In genomic region chr1:54016343-54017282, GRCh38 we compare ENCODE assay signal across 8 cellular contexts. TPM values are rescaled to one million over a fixed set of nuclear protein-coding genes. Genes with fewer than 3 reads are reported as not detected.
DNase-seq lines count a peak whose midpoint lies in the region; ATAC-seq and TF ChIP-seq lines count a peak whose summit lies in the region.

No MANE protein-coding gene starts in this region.

- peak overlapping the region; percentile 52 for H3K27ac ChIP-seq in C4-2B
- H3K27ac ChIP-seq in HUES6 (ENCODE audit: low read depth, low read length) = no peak overlapping the region; the same call in 1 of the 2 replicates
- H3K27ac ChIP-seq in left lung = no peak overlapping the region
- no peak overlapping the region for H3K27ac ChIP-seq in sigmoid colon

- no peak for TF ChIP-seq POLR2A in sigmoid colon (IDR thresholded peaks at IDR 0.05)

- H3K27me3 ChIP-seq in HUES6 (ENCODE audit: control insufficient read depth, insufficient read depth, low read length) (no peaks in the 10 kb centered on the region), left lung (peaks cover 0 to 20% of the 10 kb centered on the region in 2 donors), sigmoid colon (peaks cover 0 to 12% (median 0%) of the 10 kb centered on the region in 3 donors)

- DNase-seq in astrocyte of the hippocampus (ENCODE audit: low read depth, low spot score) = peak; percentile 43
- DNase-seq in left lung = peak in 1 of 2 donors; percentile 56
- DNase-seq in sigmoid colon = no peak

- no peak for TF ChIP-seq EP300 in sigmoid colon (IDR thresholded peaks at IDR 0.05)

- H3K4me3 ChIP-seq in HUES6 (ENCODE audit: low read depth, low read length) (no peak overlapping the region; the same call in 1 of the 2 replicates), left lung (no peak overlapping the region), sigmoid colon (no peak overlapping the region)

- H3K36me3 ChIP-seq in HUES6 (ENCODE audit: control insufficient read depth, insufficient read depth, low read length) = no peaks in the 10 kb centered on the region
- H3K36me3 ChIP-seq in left lung = no peaks in the 10 kb centered on the region
- H3K36me3 ChIP-seq in sigmoid colon = no peaks in the 10 kb centered on the region

- H3K9ac ChIP-seq in HUES6 (ENCODE audit: low read length) = peak overlapping the region; percentile 10

- intact Hi-C loops in left lung (cut with DNase I) (no loop called here), sigmoid colon (cut with DNase I) (no loop called here)

- H3K4me1 ChIP-seq in HUES6 (ENCODE audit: control insufficient read depth, insufficient read depth, low read length) = peaks cover 31% of the 10 kb centered on the region
- H3K4me1 ChIP-seq in left lung = no peaks in the 10 kb centered on the region
- H3K4me1 ChIP-seq in sigmoid colon = no peaks in the 10 kb centered on the region

- WGBS in sigmoid colon, 2 donors = 37 to 67% methylated on average over 8 of the region's 8 CpGs

- TF ChIP-seq CTCF in C4-2B (conservative IDR thresholded peaks at IDR 0.05) = no peak
- TF ChIP-seq CTCF in left lung (IDR thresholded peaks at IDR 0.05) = no peak
- TF ChIP-seq CTCF in sigmoid colon (IDR thresholded peaks at IDR 0.05) = no peak

- H3K9me3 ChIP-seq in HUES6 (ENCODE audit: control insufficient read depth, insufficient read depth, low read depth, low read length) (no peaks in the 10 kb centered on the region), left lung (no peaks in the 10 kb centered on the region), sigmoid colon (no peaks in the 10 kb centered on the region)

- ATAC-seq in left lung (peak; percentile 90), GM18858 (IDR thresholded peaks at IDR 0.05; ENCODE audit: unreplicated experiment) (no peak), GM19035 (IDR thresholded peaks at IDR 0.05; ENCODE audit: unreplicated experiment) (no peak), GM21360 (IDR thresholded peaks at IDR 0.05; ENCODE audit: unreplicated experiment) (no peak)

RNA-seq across cellular contexts. Expression of gene LDLRAD1, which starts 1.4 kb away (rescaled TPM):
- total RNA-seq in left lung (1 to 10 TPM in 1 of 2 donors, not detected in 1; 6.5 TPM), sigmoid colon (not detected)
- not detected for polyA plus RNA-seq in sigmoid colon

RNA-seq across cellular contexts. Expression of gene TMEM59, which starts 36.4 kb away (rescaled TPM):
- 100 to 1,000 TPM; 354 to 468 TPM for total RNA-seq in left lung
- 100 to 1,000 TPM; 114 to 299 (median 237) TPM for total RNA-seq in sigmoid colon
- 100 to 1,000 TPM; 160 to 268 (median 187) TPM for polyA plus RNA-seq in sigmoid colon

RNA-seq across cellular contexts. Expression of gene TCEANC2, which starts 36.8 kb away (rescaled TPM):
- 1 to 10 TPM; 5.2 to 5.8 TPM for total RNA-seq in left lung
- 1 to 10 TPM; 6.1 to 6.9 (median 6.6) TPM for total RNA-seq in sigmoid colon
- polyA plus RNA-seq in sigmoid colon = 1 to 10 TPM; 1.8 to 3.6 (median 2.3) TPM
